In genomic region chr4:29711226-29711625, GRCh38 we compare ENCODE assay signal across 18 cellular contexts.
DNase-seq lines count a peak whose midpoint lies in the region; ATAC-seq and TF ChIP-seq lines count a peak whose summit lies in the region.
"Had no signal": no experiment of that assay in that cellular context is flagged by ENCODE, and none has a peak within 500 bp of the region (broad histone marks: within the 10 kb centered on the region; RNA-seq: fewer than 3 reads in every experiment).

No MANE protein-coding gene starts in this region.

- H3K79me2 ChIP-seq in fibroblast of lung (ENCODE audit: control insufficient read depth, insufficient read depth, low read length), result no peaks in the 10 kb centered on the region

- no peak for TF ChIP-seq CTCF in fibroblast of lung (conservative IDR thresholded peaks at IDR 0.05 in 1 of 2, IDR thresholded peaks at IDR 0.05 in 1 of 2; ENCODE audit: low read depth in 1 of 2, low read length in 2 of 2)
- TF ChIP-seq CTCF in vagina (IDR thresholded peaks at IDR 0.05), result no peak

- intact Hi-C loops in vagina (cut with DNase I), result no loop called here

- no peaks in the 10 kb centered on the region for H3K27me3 ChIP-seq in fibroblast of lung (ENCODE audit: control insufficient read depth, insufficient read depth, low read length)
- H3K27me3 ChIP-seq in vagina, result no peaks in the 10 kb centered on the region

- no peak overlapping the region for H2AFZ ChIP-seq in fibroblast of lung (ENCODE audit: low read length)

- H3K4me1 ChIP-seq in fibroblast of lung (ENCODE audit: control insufficient read depth, extremely low read depth, insufficient read depth, low read length) (no peaks in the 10 kb centered on the region), vagina (no peaks in the 10 kb centered on the region)

- H3K27ac ChIP-seq in fibroblast of lung (ENCODE audit: insufficient read depth, low read length) (no peak overlapping the region), vagina (no peak overlapping the region)

- H3K4me3 ChIP-seq in fibroblast of lung (replicated peaks in 1 of 4; ENCODE audit: control extremely low read depth in 1 of 4, insufficient read depth in 1 of 4, low read depth in 3 of 4, low read length in 4 of 4) (no peak overlapping the region), vagina (no peak overlapping the region)
- H3K4me3 ChIP-seq: K562 had no signal

- no peak for TF ChIP-seq POLR2A in vagina (IDR thresholded peaks at IDR 0.05)

- H3K9me3 ChIP-seq in fibroblast of lung (ENCODE audit: control insufficient read depth, insufficient read depth, low read depth, low read length), result no peaks in the 10 kb centered on the region
- H3K9me3 ChIP-seq in vagina, result no peaks in the 10 kb centered on the region

- ATAC-seq in GM18511 (IDR thresholded peaks at IDR 0.05; ENCODE audit: unreplicated experiment), result no peak
- ATAC-seq: K562 had no signal

- H3K4me2 ChIP-seq in fibroblast of lung (ENCODE audit: extremely low read depth, insufficient read depth, low read length), result no peak overlapping the region

- DNase-seq in GM03348 (ENCODE audit: low spot score) (peak; percentile 5), M059J (ENCODE audit: low read depth) (peak; percentile 31), fibroblast of lung (ENCODE audit: low read depth in 2 of 2) (peak; percentile 1 to 38), hippocampal formation (lab: John Stamatoyannopoulos, UW) (no peak), vagina (ENCODE audit: extremely low spot score in 2 of 2) (no peak), globus pallidus (ENCODE audit: low spot score) (no peak)
- DNase-seq: CD4-positive, alpha-beta T cell; DMS153; H7; NCI-H1105 treated with DMSO at 0.1 percent for 48 hours; NCI-H1694 treated with DMSO at 0.1 percent for 48 hours; NCI-H510A; NCI-H82; RPMI8226; SIG-M5; T-helper 1 cell had no signal

- H3K36me3 ChIP-seq in fibroblast of lung (ENCODE audit: control insufficient read depth, insufficient read depth, low read length), result no peaks in the 10 kb centered on the region
- no peaks in the 10 kb centered on the region for H3K36me3 ChIP-seq in vagina

- no peaks in the 10 kb centered on the region for H4K20me1 ChIP-seq in fibroblast of lung (ENCODE audit: control insufficient read depth, extremely low read depth, insufficient read depth, low read length)

- H3K9ac ChIP-seq in fibroblast of lung (ENCODE audit: insufficient read depth, low read length), result no peak overlapping the region

Comparison
In these comparisons a context has a peak if more than half of its experiments do, and no peak if none do; other contexts are left out.
1. DNase-seq: peak in GM03348 (single experiment), M059J (single experiment) and fibroblast of lung (2 of 2); none in hippocampal formation (0 of 2), vagina (0 of 2) and globus pallidus (single experiment).